In the genomic region with DNA sequence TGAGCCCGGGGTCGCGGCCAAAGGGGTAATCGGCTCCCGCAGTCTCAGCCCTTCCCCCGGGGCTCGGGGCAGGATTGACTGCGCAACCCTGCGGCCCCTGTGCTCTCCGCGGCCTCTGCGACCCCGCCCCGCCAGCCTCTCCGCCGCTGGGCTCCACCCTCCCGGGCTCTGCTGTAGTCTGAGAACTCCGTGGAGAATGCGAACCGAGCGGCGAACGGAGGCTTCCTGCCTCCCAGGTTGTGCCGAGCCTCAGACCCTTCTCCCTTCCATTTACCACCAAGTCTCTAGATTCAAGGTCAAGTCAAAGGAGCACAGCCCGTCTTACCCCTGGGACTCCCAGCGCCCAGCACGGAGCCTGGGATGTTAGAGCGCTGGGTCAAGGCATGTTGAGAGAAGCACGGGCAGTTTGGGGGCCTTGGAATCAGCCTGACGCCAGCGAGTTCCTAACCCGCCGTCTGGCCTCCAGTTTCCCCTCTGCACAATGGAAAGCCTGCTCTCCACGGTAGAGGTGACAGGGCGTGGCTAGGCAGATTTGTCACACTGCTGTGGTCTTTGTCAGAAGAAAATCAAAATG, we compare ENCODE assay signal across 8 cellular contexts. TPM values are rescaled to one million over a fixed set of nuclear protein-coding genes. Genes with fewer than 3 reads are reported as not detected.
DNase-seq lines count a peak whose midpoint lies in the region; ATAC-seq, FAIRE-seq and TF ChIP-seq lines count a peak whose summit lies in the region.

No MANE protein-coding gene starts in this region.

- H3K9ac ChIP-seq in GM23248, result peak overlapping the region; percentile 98
- peak overlapping the region; percentile 78 to 83 for H3K9ac ChIP-seq in kidney (ENCODE audit: low read length in 2 of 2)

- DNase-seq in GM23248 (peak; percentile 81), T-helper 1 cell (peak in 4 of 5 donors; percentile 37 to 60 (median 47)), cardiac fibroblast (ENCODE audit: low read depth in 2 of 2) (peak; percentile 58 to 61), kidney (peak; percentile 87), NCI-H2081 (lab: John Stamatoyannopoulos, UW) (no peak), putamen (ENCODE audit: low spot score) (no peak)
- peak in 2 of 3 donors; percentile 53 to 64 for DNase-seq in stimulated activated CD4-positive, alpha-beta T cell treated with anti-CD3 and anti-CD28 coated beads, Interleukin-12 subunit alpha, Interleukin-12 subunit beta, amount 100 ng/mL, for 48 hours (ENCODE audit: low read depth in 2 of 3, low spot score in 1 of 3)

- H3K27ac ChIP-seq in GM23248, result peak overlapping the region; percentile 87
- peak overlapping the region; percentile 10 to 60 for H3K27ac ChIP-seq in kidney (ENCODE audit: low read depth in 2 of 2, low read length in 2 of 2)

- intact Hi-C loops in kidney (cut with DNase I), result no loop called here

- peak overlapping the region; percentile 45 for H2AFZ ChIP-seq in GM23248

- peaks cover 31% of the 10 kb centered on the region for H3F3A ChIP-seq in GM23248 (ENCODE audit: insufficient read depth)

- peak overlapping the region; percentile 85 for H3K4me2 ChIP-seq in GM23248 (ENCODE audit: unreplicated experiment)

- no peaks in the 10 kb centered on the region for H3K36me3 ChIP-seq in GM23248 (ENCODE audit: low read depth)
- no peaks in the 10 kb centered on the region for H3K36me3 ChIP-seq in kidney (ENCODE audit: control insufficient read depth in 1 of 2, insufficient read depth in 2 of 2, low read length in 2 of 2)

- H3K4me1 ChIP-seq in GM23248 (ENCODE audit: insufficient read depth), result peaks cover 26% of the 10 kb centered on the region
- H3K4me1 ChIP-seq in kidney (ENCODE audit: control insufficient read depth in 1 of 2, insufficient read depth in 1 of 2, low read depth in 1 of 2, low read length in 2 of 2), result peaks cover 14 to 23% of the 10 kb centered on the region in 2 donors

- WGBS in GM23248 (ENCODE audit: low coverage in 1 of 2, low lambda C conversion rate in 2 of 2, missing lambda C conversion rate in 2 of 2), 2 experiments, result 0 to 2% methylated on average over 16 to 34 of the region's 35 CpGs

- H3K4me3 ChIP-seq in GM23248 (peak overlapping the region; percentile 96), cardiac fibroblast (replicated peaks in 1 of 2; ENCODE audit: low read depth in 2 of 2, low read length in 2 of 2) (peak overlapping the region; percentile 72 to 83), kidney (ENCODE audit: low read length in 2 of 2) (peak overlapping the region; percentile 80 to 83)

- H3K9me2 ChIP-seq in GM23248 (ENCODE audit: insufficient read depth), result no peaks in the 10 kb centered on the region

- H3K9me3 ChIP-seq in GM23248 (ENCODE audit: low read depth), result no peaks in the 10 kb centered on the region
- H3K9me3 ChIP-seq in kidney (ENCODE audit: control insufficient read depth in 1 of 2, low read length in 2 of 2), result no peaks in the 10 kb centered on the region

- H4K20me1 ChIP-seq in GM23248 (ENCODE audit: insufficient read depth), result no peaks in the 10 kb centered on the region

- H3K27me3 ChIP-seq in GM23248 (replicated peaks; ENCODE audit: insufficient read depth), result no peaks in the 10 kb centered on the region

- H3K79me2 ChIP-seq in GM23248 (ENCODE audit: insufficient read depth), result peaks cover 80% of the 10 kb centered on the region

- in situ Hi-C loops in GM23248 (cut with MboI), result no loop called here

- FAIRE-seq in kidney (lab: Jason Lieb, UNC), result no peak

- ATAC-seq in HG02973 (IDR thresholded peaks at IDR 0.05; ENCODE audit: unreplicated experiment), result no peak

- no peak for TF ChIP-seq CTCF in cardiac fibroblast (IDR thresholded peaks at IDR 0.05; ENCODE audit: low read depth, low read length)
- no peak for TF ChIP-seq CTCF in kidney (IDR thresholded peaks at IDR 0.05; ENCODE audit: borderline replicate concordance, extremely low read depth, insufficient read depth)

RNA-seq across cellular contexts. Expression of a gene that starts 3.0 kb away (rescaled TPM):
- total RNA-seq in GM23248 (2014; rRNA removed; shearing (Covaris generic)), result 82.8 and 86.6 TPM in 2 replicates
- polyA plus RNA-seq in GM23248 (2016; fragmentation: Nextera tagmentation; extraction: Ambion mirVana) (49.5 and 49.7 TPM in 2 replicates), kidney (ENCODE audit: insufficient read depth, low read depth, low replicate concordance) (19.7 TPM)
- total RNA-seq in kidney, result 67.4 TPM

Comparison
In these comparisons a context has a peak if more than half of its experiments do, and no peak if none do; other contexts are left out.
1. DNase-seq: peak in GM23248 (single experiment), T-helper 1 cell (4 of 5), cardiac fibroblast (2 of 2), kidney (single experiment) and stimulated activated CD4-positive, alpha-beta T cell treated with anti-CD3 and anti-CD28 coated beads, Interleukin-12 subunit alpha, Interleukin-12 subunit beta, amount 100 ng/mL, for 48 hours (2 of 3); none in NCI-H2081 (0 of 2) and putamen (single experiment).
2. Peak in every context shown above with its lines, with median percentiles within 50 percentile points of each other: H3K4me3 ChIP-seq.